Comparison of ENCODE assay signal across 12 cellular contexts in the genomic region with DNA sequence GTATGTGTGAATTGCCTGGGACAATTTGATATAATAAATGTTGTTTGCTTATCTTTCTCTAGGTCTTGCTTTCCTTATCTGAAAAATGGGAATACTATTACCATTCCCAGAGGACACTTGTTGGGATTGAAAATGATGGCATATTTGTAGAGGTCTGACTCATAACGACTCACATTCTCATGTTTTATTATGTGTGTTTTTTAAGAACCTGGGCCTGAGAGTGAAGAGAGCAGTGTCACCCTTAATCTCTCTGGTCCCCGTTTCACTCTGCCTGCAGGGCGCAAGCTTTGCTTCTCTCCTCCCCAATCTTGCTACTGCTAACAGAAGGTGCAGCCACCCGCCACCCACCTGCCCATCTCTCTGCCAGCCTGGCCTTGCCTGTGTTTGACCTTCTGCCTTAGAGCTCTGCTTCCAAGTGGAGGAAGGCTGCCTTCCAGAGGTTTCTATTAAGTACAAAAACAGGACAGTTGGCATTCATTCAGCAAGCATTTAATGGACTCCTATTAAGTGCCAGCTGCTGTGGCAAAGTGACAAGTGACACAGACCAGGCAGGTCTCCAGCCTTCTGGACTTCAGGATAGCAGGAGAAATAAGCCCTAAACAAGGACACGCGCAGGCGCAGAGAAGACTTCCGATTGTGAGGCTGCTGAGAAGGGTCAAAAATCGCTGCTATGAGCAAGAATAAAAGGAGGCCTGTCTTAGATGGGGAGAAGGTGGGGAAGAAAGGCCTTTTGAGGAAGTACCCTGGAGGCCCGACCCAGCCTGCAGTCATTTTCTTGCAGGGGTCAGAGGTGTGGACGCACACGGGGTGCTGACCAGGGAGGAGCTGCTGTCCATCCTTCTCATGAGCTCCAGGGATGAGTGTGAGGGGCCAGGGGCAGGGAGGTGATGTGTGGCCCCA.
DNase-seq lines count a peak whose midpoint lies in the region; ATAC-seq, FAIRE-seq and TF ChIP-seq lines count a peak whose summit lies in the region.
"Had no signal": no experiment of that assay in that cellular context is flagged by ENCODE, and none has a peak within 500 bp of the region (broad histone marks: within the 10 kb centered on the region; RNA-seq: fewer than 3 reads in every experiment).

No MANE protein-coding gene starts in this region.

- H3K4me1 ChIP-seq in ascending aorta = no peaks in the 10 kb centered on the region
- no peaks in the 10 kb centered on the region for H3K4me1 ChIP-seq in A673 (ENCODE audit: insufficient read depth, low read length, poor library complexity, severe bottlenecking)

- POLR2A ChIA-PET in A673 (lab: Charles Lee; ENCODE audit: low non-redundant PET) = no interaction called here

- no peak overlapping the region for H3K27ac Mint-ChIP-seq in endothelial cell (ENCODE audit: unreplicated experiment)
- H3K27ac Mint-ChIP-seq: activated B cell treated with CpG ODN at 0.5 μM for 24 hours had no signal

- CTCF ChIA-PET in A673 (lab: Charles Lee) = no interaction called here

- H3K27ac ChIP-seq in ascending aorta (peak overlapping the region; percentile 13 to 63), A673 (ENCODE audit: low read depth, low read length, poor library complexity, severe bottlenecking) (no peak overlapping the region)

- peaks cover 13% of the 10 kb centered on the region for H3K4me1 Mint-ChIP-seq in endothelial cell (ENCODE audit: unreplicated experiment)

- BruUV-seq in A673 (replicated peaks; lab: Mats Ljungman, UMichigan) = no TSS peak

- H3K9me3 ChIP-seq in ascending aorta = no peaks in the 10 kb centered on the region
- no peaks in the 10 kb centered on the region for H3K9me3 ChIP-seq in A673 (ENCODE audit: low read depth, low read length, poor library complexity, severe bottlenecking)

- no peaks in the 10 kb centered on the region for H3K9me3 Mint-ChIP-seq in endothelial cell (ENCODE audit: unreplicated experiment)
- H3K9me3 Mint-ChIP-seq: activated B cell treated with CpG ODN at 0.5 μM for 24 hours had no signal

- FAIRE-seq in HTR-8/SVneo (lab: Jason Lieb, UNC) = peak; percentile 69

- peaks cover 1% of the 10 kb centered on the region for H3K27me3 Mint-ChIP-seq in endothelial cell (ENCODE audit: unreplicated experiment)

- no peak overlapping the region for H3K4me3 Mint-ChIP-seq in endothelial cell (ENCODE audit: unreplicated experiment)
- H3K4me3 Mint-ChIP-seq: activated B cell treated with CpG ODN at 0.5 μM for 24 hours had no signal

- intact Hi-C loops in ascending aorta (cut with DNase I) (loop anchor here (5.0 to 10.0 kb wide), 2 partner anchors 57 to 160 kb away; partner anchors contain the start of gene TOX2), A673 (cut with micrococcal nuclease; ENCODE audit: unreplicated experiment) (no loop called here)

- no peak for ATAC-seq in HG02938 (IDR thresholded peaks at IDR 0.05; ENCODE audit: unreplicated experiment)

- no peak for TF ChIP-seq CTCF in ascending aorta (IDR thresholded peaks at IDR 0.05)
- no peak for TF ChIP-seq CTCF in endothelial cell (IDR thresholded peaks at IDR 0.05; ENCODE audit: unreplicated experiment)
- TF ChIP-seq CTCF in A673 (conservative IDR thresholded peaks at IDR 0.05; ENCODE audit: low read depth, low read length) = no peak

- H3K4me3 ChIP-seq in ascending aorta (no peak overlapping the region), A673 (ENCODE audit: low read depth, low read length, poor library complexity, severe bottlenecking) (no peak overlapping the region)
- H3K4me3 ChIP-seq: lung had no signal

- H3K36me3 Mint-ChIP-seq in endothelial cell (ENCODE audit: low read depth, unreplicated experiment) = no peaks in the 10 kb centered on the region

- no peaks in the 10 kb centered on the region for H3K36me3 ChIP-seq in ascending aorta
- no peaks in the 10 kb centered on the region for H3K36me3 ChIP-seq in A673 (ENCODE audit: insufficient read depth, low read length, poor library complexity, severe bottlenecking)

- H3K27me3 ChIP-seq in ascending aorta (no peaks in the 10 kb centered on the region), A673 (replicated peaks; ENCODE audit: insufficient read depth, low read depth, low read length, poor library complexity) (no peaks in the 10 kb centered on the region)

- DNase-seq in Ammon's horn (ENCODE audit: low spot score) = peak; percentile 23
- no peak for DNase-seq in HTR-8/SVneo (ENCODE audit: insufficient read length, low spot score)
- DNase-seq in ascending aorta (ENCODE audit: low spot score in 2 of 2) = peak in 1 of 2 donors; percentile 63
- DNase-seq in islet precursor cell = peak; percentile 52
- no peak for DNase-seq in NCI-H510A (lab: John Stamatoyannopoulos, UW)
- no peak for DNase-seq in endothelial cell (ENCODE audit: low spot score)
- no peak for DNase-seq in A673 (ENCODE audit: low spot score)
- DNase-seq: NCI-H1436 treated with DMSO at 0.1 percent for 48 hours; stimulated activated CD4-positive, alpha-beta T cell treated with anti-CD3 and anti-CD28 coated beads, Interleukin-4, amount 100 ng/mL, for 1 hour had no signal

Comparison
In these comparisons a context has a peak if more than half of its experiments do, and no peak if none do; other contexts are left out.
1. DNase-seq: peak in Ammon's horn (single experiment) and islet precursor cell (single experiment); none in HTR-8/SVneo (single experiment), NCI-H510A (single experiment), endothelial cell (single experiment) and A673 (single experiment).